1 cellular context compared by ENCODE assay signal in genomic region chr19:4391701-4392543, GRCh38.
TF ChIP-seq lines count a peak whose summit lies in the region.

No MANE protein-coding gene starts in this region.

TF ChIP-seq in SK-N-SH, 30 proteins besides CTCF, POLR2A, EP300 and RAD21 (continued from another document):
- no peak for TF ChIP-seq IRF3 (IDR thresholded peaks at IDR 0.05; ENCODE audit: low read depth, low read length)
- no peak for TF ChIP-seq USF1 (IDR thresholded peaks at IDR 0.05; ENCODE audit: borderline replicate concordance, low read depth)
- no peak for TF ChIP-seq USF2 (IDR thresholded peaks at IDR 0.05; ENCODE audit: borderline replicate concordance, low read depth, low read length)
- no peak for TF ChIP-seq SIN3A (IDR thresholded peaks at IDR 0.05; ENCODE audit: borderline replicate concordance, low read depth, low read length)
- no peak for TF ChIP-seq TAF1 (IDR thresholded peaks at IDR 0.05; ENCODE audit: borderline replicate concordance, low read depth, low read length)
- TF ChIP-seq SMC3 (IDR thresholded peaks at IDR 0.05; ENCODE audit: low read depth, low read length): no peak
- TF ChIP-seq RCOR1 (IDR thresholded peaks at IDR 0.05; ENCODE audit: low read length): no peak
- no peak for TF ChIP-seq JUND (IDR thresholded peaks at IDR 0.05)
- TF ChIP-seq MXI1 (IDR thresholded peaks at IDR 0.05; ENCODE audit: low read depth, low read length): no peak
- no peak for TF ChIP-seq NRF1 (IDR thresholded peaks at IDR 0.05; ENCODE audit: low read depth, low read length)
- no peak for TF ChIP-seq CHD2 (IDR thresholded peaks at IDR 0.05; ENCODE audit: low read length, partially characterized antibody)
